21 cellular contexts compared by ENCODE assay signal in genomic region chr3:59678042-59678707, GRCh38.
DNase-seq lines count a peak whose midpoint lies in the region; TF ChIP-seq lines count a peak whose summit lies in the region.
"Had no signal": no experiment of that assay in that cellular context is flagged by ENCODE, and none has a peak within 500 bp of the region (broad histone marks: within the 10 kb centered on the region; RNA-seq: fewer than 3 reads in every experiment).

No MANE protein-coding gene starts in this region.

- TF ChIP-seq CTCF in epithelial cell of esophagus (IDR thresholded peaks at IDR 0.05; ENCODE audit: insufficient read depth, low read depth, low read length, missing control alignments) = no peak

- peak; percentile 35 for DNase-seq in DMS79 treated with DMSO at 0.1 percent for 48 hours (lab: John Stamatoyannopoulos, UW)
- no peak for DNase-seq in DMS79 (lab: John Stamatoyannopoulos, UW)
- peak; percentile 60 for DNase-seq in NCI-H2196 (lab: John Stamatoyannopoulos, UW; ENCODE audit: unreplicated experiment)
- DNase-seq in epithelial cell of esophagus (ENCODE audit: low read depth) = peak; percentile 35
- peak; percentile 47 for DNase-seq in retina
- DNase-seq in inferior parietal cortex (ENCODE audit: extremely low spot score) = no peak
- DNase-seq in foreskin melanocyte = no peak
- DNase-seq in NCI-H524 (lab: John Stamatoyannopoulos, UW) = no peak
- DNase-seq: activated CD4-positive, alpha-beta T cell treated with anti-CD3 and anti-CD28 coated beads, Interleukin-2, amount 10 ng/mL, durations not matched to agents 24 days and 14 days; activated naive CD8-positive, alpha-beta T cell treated with anti-CD3 and anti-CD28 coated beads, Interleukin-2, amount 10 ng/mL, durations not matched to agents 7 days and 5 days; Caco-2; glutamatergic neuron; left ventricle myocardium inferior; NCI-H1930; NCI-H774; PC-9; SHP77 treated with DMSO at 0.1 percent for 48 hours; stimulated activated CD4-positive, alpha-beta T cell treated with anti-CD3 and anti-CD28 coated beads, Interleukin-12 subunit alpha, Interleukin-12 subunit beta, amount 100 ng/mL, for 4 hours; T-helper 1 cell; uterus had no signal

- no peak overlapping the region for H3K4me3 ChIP-seq in epithelial cell of esophagus (ENCODE audit: low read length)
- H3K4me3 ChIP-seq: body of pancreas, left ventricle myocardium inferior, PC-9, uterus had no signal

Comparison
In these comparisons a context has a peak if more than half of its experiments do, and no peak if none do; other contexts are left out.
1. DNase-seq: peak in DMS79 treated with DMSO at 0.1 percent for 48 hours (single experiment), NCI-H2196 (single experiment), epithelial cell of esophagus (single experiment) and retina (single experiment); none in DMS79 (single experiment), inferior parietal cortex (single experiment), foreskin melanocyte (single experiment) and NCI-H524 (0 of 2).